Comparison of ENCODE assay signal across 8 cellular contexts in the genomic region with DNA sequence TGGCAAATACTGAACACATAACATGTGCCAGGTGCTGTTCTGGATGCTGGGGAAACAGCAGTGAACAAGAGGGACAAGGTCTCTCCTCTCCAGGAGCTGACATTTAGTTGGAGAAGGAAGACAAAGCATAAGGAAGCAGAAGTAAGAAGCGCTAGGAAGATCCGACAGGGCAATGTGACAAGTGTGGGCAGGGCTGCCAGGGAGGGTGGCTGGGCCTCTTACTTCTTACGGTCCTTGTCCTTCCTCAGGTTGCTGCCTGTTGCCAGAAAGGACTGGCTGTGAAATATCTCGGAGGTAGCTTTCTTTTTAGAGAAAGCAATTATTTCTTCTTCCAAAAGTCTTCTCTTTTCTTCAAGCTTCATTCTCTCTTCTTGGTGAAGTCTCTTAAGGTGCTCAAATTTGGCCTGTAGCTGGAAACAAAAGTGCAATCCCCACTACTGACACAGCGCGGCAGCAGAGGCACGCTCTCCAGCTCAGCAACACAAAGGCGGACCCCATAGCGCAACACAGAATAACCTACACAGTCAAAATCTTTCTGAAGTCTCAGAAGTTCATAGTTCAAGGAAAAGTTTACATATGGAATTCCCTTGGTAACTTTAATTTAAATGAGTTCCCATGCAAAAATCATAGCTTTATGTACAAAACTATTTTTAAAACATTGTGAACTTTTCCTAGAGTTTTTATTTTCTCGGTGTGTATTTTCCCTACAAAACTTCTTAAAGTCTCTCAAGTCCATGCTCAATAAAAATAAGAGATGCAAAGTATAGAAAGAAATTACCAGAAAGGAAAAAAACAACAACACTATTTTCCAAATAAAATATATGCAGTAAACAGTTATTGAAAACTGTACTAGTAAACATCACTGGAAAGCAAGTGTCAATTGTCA.
DNase-seq lines count a peak whose midpoint lies in the region; ATAC-seq, FAIRE-seq and TF ChIP-seq lines count a peak whose summit lies in the region.

No MANE protein-coding gene starts in this region.

- no TSS peak for BruUV-seq in K562 (replicated peaks; lab: Mats Ljungman, UMichigan)

- no peaks in the 10 kb centered on the region for H3K9me1 ChIP-seq in K562 (ENCODE audit: control insufficient read depth, insufficient read depth, low read length)

- peak; percentile 95 for FAIRE-seq in TTC549 (lab: Jason Lieb, UNC)
- FAIRE-seq in K562 (lab: Jason Lieb, UNC) = peak; percentile 97

- H3K4me2 ChIP-seq in DOHH2 (ENCODE audit: low read length) = no peak overlapping the region
- no peak overlapping the region for H3K4me2 ChIP-seq in GM23248 (ENCODE audit: unreplicated experiment)
- H3K4me2 ChIP-seq in K562 (ENCODE audit: insufficient read depth, low read length) = no peak overlapping the region

- H3K9ac ChIP-seq in GM23248 = peak overlapping the region; percentile 13; the same call in 1 of the 2 replicates
- no peak overlapping the region for H3K9ac ChIP-seq in K562 (ENCODE audit: insufficient read depth in 1 of 2, low read depth in 2 of 2, low read length in 2 of 2)

- DNase-seq in GM23248 = peak; percentile 76
- peak; percentile 30 for DNase-seq in MV-4-11 (lab: John Stamatoyannopoulos, UW)
- peak; percentile 40 to 69 (median 52) for DNase-seq in K562 (ENCODE audit: extremely low read depth in 1 of 4, low spot score in 3 of 4)
- peak; percentile 48 for DNase-seq in iPS DF 6.9 (ENCODE audit: low read depth, low spot score)
- DNase-seq in stimulated activated CD4-positive, alpha-beta T cell treated with anti-CD3 and anti-CD28 coated beads, Interleukin-15, amount 100 ng/mL, for 1 hour (ENCODE audit: low read depth in 1 of 2, low spot score in 1 of 2) = peak; percentile 25 to 52

- no peak overlapping the region for H2AFZ ChIP-seq in GM23248
- H2AFZ ChIP-seq in K562 (ENCODE audit: low read depth, low read length) = no peak overlapping the region

- no peak for TF ChIP-seq POLR2A in K562 (conservative IDR thresholded peaks at IDR 0.05)

- in situ Hi-C loops in GM23248 (cut with MboI) = no loop called here
- in situ Hi-C loops in K562 (cut with MboI) = loop anchor here (10.0 kb wide), 1 partner anchor 189 kb away; no protein-coding TSS in a partner anchor

- H3F3A ChIP-seq in DOHH2 (ENCODE audit: control insufficient read depth, insufficient read depth) (no peaks in the 10 kb centered on the region), GM23248 (ENCODE audit: insufficient read depth) (peaks cover 25% of the 10 kb centered on the region; the same call in 1 of the 2 replicates)

- H3K4me3 ChIP-seq in DOHH2 (ENCODE audit: low read length) (no peak overlapping the region), GM23248 (no peak overlapping the region), K562 (no peak overlapping the region), iPS DF 6.9 (ENCODE audit: low read length) (no peak overlapping the region)

- no peaks in the 10 kb centered on the region for H3K36me3 ChIP-seq in DOHH2 (ENCODE audit: control insufficient read depth, low read length)
- peaks cover 20% of the 10 kb centered on the region for H3K36me3 ChIP-seq in GM23248 (ENCODE audit: low read depth)
- no peaks in the 10 kb centered on the region for H3K36me3 ChIP-seq in K562 (ENCODE audit: control insufficient read depth, insufficient read depth, low read length)
- H3K36me3 ChIP-seq in iPS DF 6.9 (ENCODE audit: control insufficient read depth, insufficient read depth, low read length) = no peaks in the 10 kb centered on the region

- intact Hi-C loops in K562 (cut with micrococcal nuclease) = loop anchor here (1.0 kb wide), 1 partner anchor 190 kb away; no protein-coding TSS in a partner anchor

- H3K4me1 ChIP-seq in DOHH2 (ENCODE audit: control insufficient read depth, low read length) (no peaks in the 10 kb centered on the region), GM23248 (ENCODE audit: insufficient read depth) (peaks cover 14% of the 10 kb centered on the region), K562 (replicated peaks in 1 of 2; ENCODE audit: control insufficient read depth in 2 of 2, insufficient read depth in 2 of 2, low read length in 2 of 2) (no peaks in the 10 kb centered on the region), iPS DF 6.9 (ENCODE audit: control insufficient read depth, insufficient read depth, low read length) (no peaks in the 10 kb centered on the region)

- WGBS in GM23248 (ENCODE audit: low coverage in 1 of 2, low lambda C conversion rate in 2 of 2, missing lambda C conversion rate in 2 of 2), 2 experiments = 26 to 28% methylated on average over 10 of the region's 10 CpGs
- WGBS in K562 (ENCODE audit: insufficient coverage, low coverage, missing lambda C conversion rate) = 3% methylated on average over 8 of the region's 10 CpGs
- WGBS in iPS DF 6.9 (ENCODE audit: insufficient coverage, insufficient read length) = no CpG with 5 or more reads among the region's 10 CpGs

- CTCF ChIA-PET in K562 (lab: Yijun Ruan, JAX; ENCODE audit: low intra/inter-chr PET ratio) = interaction anchor here (0.7 to 1.1 kb wide), 2 partner anchors 190 kb away, joined by 3 to 8 read pairs; no protein-coding TSS in a partner anchor

- no peaks in the 10 kb centered on the region for H3K79me2 ChIP-seq in DOHH2 (ENCODE audit: control insufficient read depth, low read length)
- H3K79me2 ChIP-seq in GM23248 (ENCODE audit: insufficient read depth) = no peaks in the 10 kb centered on the region
- no peaks in the 10 kb centered on the region for H3K79me2 ChIP-seq in K562 (ENCODE audit: control insufficient read depth, insufficient read depth, low read length)

- H4K20me1 ChIP-seq in DOHH2 (ENCODE audit: control insufficient read depth, insufficient read depth, low read depth, low read length) = no peaks in the 10 kb centered on the region
- H4K20me1 ChIP-seq in GM23248 (ENCODE audit: insufficient read depth) = no peaks in the 10 kb centered on the region
- H4K20me1 ChIP-seq in K562 (replicated peaks; ENCODE audit: control insufficient read depth, insufficient read depth, low read length) = no peaks in the 10 kb centered on the region

- no peaks in the 10 kb centered on the region for H3K9me2 ChIP-seq in DOHH2 (replicated peaks; ENCODE audit: control insufficient read depth, low read length)
- no peaks in the 10 kb centered on the region for H3K9me2 ChIP-seq in GM23248 (ENCODE audit: insufficient read depth)

- H3K27ac ChIP-seq in DOHH2 (ENCODE audit: low read depth, low read length) = no peak overlapping the region
- no peak overlapping the region for H3K27ac ChIP-seq in GM23248
- no peak overlapping the region for H3K27ac ChIP-seq in K562 (ENCODE audit: extremely low read depth, low read depth, low read length)
- H3K27ac ChIP-seq in iPS DF 6.9 (ENCODE audit: low read length) = no peak overlapping the region

- H3K9me3 ChIP-seq in DOHH2 (ENCODE audit: control insufficient read depth, insufficient read depth, low read length) (no peaks in the 10 kb centered on the region), GM23248 (ENCODE audit: low read depth) (no peaks in the 10 kb centered on the region), K562 (replicated peaks; ENCODE audit: control insufficient read depth, insufficient read depth, low read depth, low read length) (no peaks in the 10 kb centered on the region), iPS DF 6.9 (ENCODE audit: control insufficient read depth, insufficient read depth, low read length) (no peaks in the 10 kb centered on the region)

- TF ChIP-seq EP300 in K562 (IDR thresholded peaks at IDR 0.05; ENCODE audit: low read length) = no peak

- H3K27me3 ChIP-seq in DOHH2 (ENCODE audit: control insufficient read depth, low read length) (no peaks in the 10 kb centered on the region), GM23248 (replicated peaks; ENCODE audit: insufficient read depth) (no peaks in the 10 kb centered on the region), K562 (ENCODE audit: control insufficient read depth in 2 of 2, insufficient read depth in 2 of 2, low read length in 2 of 2) (peaks cover 0 to 12% of the 10 kb centered on the region in 2 experiments; a peak in 2 of 5 replicates), iPS DF 6.9 (ENCODE audit: control insufficient read depth, insufficient read depth, low read length) (no peaks in the 10 kb centered on the region)

- ATAC-seq in K562 (peak; percentile 90), HG03196 (IDR thresholded peaks at IDR 0.05; ENCODE audit: unreplicated experiment) (no peak)

- peak; percentile 76 for TF ChIP-seq CTCF in DOHH2 (IDR thresholded peaks at IDR 0.05; ENCODE audit: low read depth, low read length, poor library complexity, severe bottlenecking)
- peak; percentile 83 to 85 (median 84) for TF ChIP-seq CTCF in K562 (IDR thresholded peaks at IDR 0.05 in 2 of 3, conservative IDR thresholded peaks at IDR 0.05 in 1 of 3; ENCODE audit: insufficient read depth in 2 of 3, low read depth in 1 of 3, low read length in 3 of 3)

- TF ChIP-seq RAD21 in K562 (CRISPR knock-in tag; conservative IDR thresholded peaks at IDR 0.05 in 1 of 2, IDR thresholded peaks at IDR 0.05 in 1 of 2) = peak; percentile 92 to 93

- POLR2A ChIA-PET in K562 (lab: Yijun Ruan, JAX) = no interaction called here

TF ChIP-seq in K562, 482 proteins besides CTCF, POLR2A, EP300 and RAD21 (continues in another document):
- TF ChIP-seq CHD1 (IDR thresholded peaks at IDR 0.05; ENCODE audit: low read length) (no peak), SPI1 (IDR thresholded peaks at IDR 0.05; ENCODE audit: borderline replicate concordance, low read depth, low read length) (no peak)
